10 cellular contexts compared by ENCODE assay signal in the genomic region with DNA sequence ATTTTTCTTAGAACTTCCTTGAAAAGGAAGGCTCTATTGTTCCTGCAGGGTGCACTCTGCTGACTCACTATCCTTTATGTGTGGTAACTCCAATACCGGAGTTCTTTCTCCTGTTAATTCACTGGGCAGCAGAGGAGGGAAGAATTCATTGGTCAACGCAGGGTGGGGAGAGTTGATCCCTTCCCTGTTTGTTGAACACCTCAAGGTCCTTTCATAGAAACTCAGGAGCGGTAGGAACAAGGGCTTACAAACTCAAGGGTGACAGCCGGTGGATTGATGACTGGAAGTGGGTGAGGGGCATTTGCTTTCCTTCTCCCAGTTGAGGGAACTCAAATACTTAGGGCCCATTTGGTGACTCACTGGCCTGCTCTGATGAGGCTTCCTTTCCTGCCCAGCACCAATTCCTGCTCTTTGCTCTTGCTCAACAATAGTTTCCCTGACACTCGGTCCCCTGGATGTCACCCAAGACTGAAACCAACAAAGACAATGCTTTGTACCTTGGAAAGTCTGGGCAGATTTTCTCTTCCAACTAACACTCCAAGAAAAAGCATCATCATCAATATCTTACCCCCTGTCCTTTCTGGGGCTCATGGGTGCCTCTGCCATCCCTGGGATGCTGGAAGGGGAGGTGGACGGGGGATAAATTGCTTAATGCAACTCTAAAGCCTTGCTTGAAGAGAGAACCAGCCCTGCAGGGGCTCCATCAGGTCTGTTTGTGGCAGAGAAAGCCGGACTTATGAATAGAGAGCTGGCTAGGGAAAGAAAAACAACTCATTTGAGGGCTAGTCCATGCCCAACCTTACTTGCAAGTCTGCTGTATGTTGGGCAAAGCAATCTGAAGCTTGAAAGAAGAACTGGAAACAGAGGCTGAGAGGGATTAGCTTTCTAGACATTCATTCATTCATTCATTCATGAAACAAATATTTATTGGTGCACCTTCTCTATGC. TPM values are rescaled to one million over a fixed set of nuclear protein-coding genes. Genes with fewer than 3 reads are reported as not detected.
DNase-seq lines count a peak whose midpoint lies in the region; ATAC-seq and TF ChIP-seq lines count a peak whose summit lies in the region.
"Had no signal": no experiment of that assay in that cellular context is flagged by ENCODE, and none has a peak within 500 bp of the region (broad histone marks: within the 10 kb centered on the region; RNA-seq: fewer than 3 reads in every experiment).

No MANE protein-coding gene starts in this region.

- ATAC-seq in lower lobe of right lung (peak; percentile 65 to 67), HG02870 (IDR thresholded peaks at IDR 0.05; ENCODE audit: unreplicated experiment) (no peak), HG02623 (IDR thresholded peaks at IDR 0.05; ENCODE audit: unreplicated experiment) (no peak)

- intact Hi-C loops in lower lobe of right lung (cut with DNase I): no loop called here

- peaks cover 18% of the 10 kb centered on the region for H3K4me1 ChIP-seq in HUES64 (ENCODE audit: insufficient read depth, low read length)
- H3K4me1 ChIP-seq in lower lobe of right lung: peaks cover 5% of the 10 kb centered on the region

- H3K9me3 ChIP-seq in HUES64 (ENCODE audit: insufficient read depth, low read depth, low read length): no peaks in the 10 kb centered on the region
- no peaks in the 10 kb centered on the region for H3K9me3 ChIP-seq in lower lobe of right lung

- H3K4me3 ChIP-seq in HUES64 (ENCODE audit: low read length): no peak overlapping the region
- no peak overlapping the region for H3K4me3 ChIP-seq in cardiac fibroblast (replicated peaks in 1 of 2; ENCODE audit: low read depth in 2 of 2, low read length in 2 of 2)
- H3K4me3 ChIP-seq in lower lobe of right lung: no peak overlapping the region

- H3K27ac ChIP-seq in HUES64 (ENCODE audit: low read depth, low read length) (peak overlapping the region; percentile 67), lower lobe of right lung (peak overlapping the region; percentile 78)

- WGBS in HUES64: 51% methylated on average over 7 of the region's 7 CpGs

- H3K36me3 ChIP-seq in HUES64 (ENCODE audit: insufficient read depth, low read length) (no peaks in the 10 kb centered on the region), lower lobe of right lung (no peaks in the 10 kb centered on the region)

- peak overlapping the region; percentile 42; the same call in 1 of the 2 replicates for H3K9ac ChIP-seq in HUES64 (ENCODE audit: low read depth, low read length)

- TF ChIP-seq CTCF in cardiac fibroblast (IDR thresholded peaks at IDR 0.05; ENCODE audit: low read depth, low read length): no peak
- TF ChIP-seq CTCF in lower lobe of right lung (IDR thresholded peaks at IDR 0.05): no peak

- 0 out of 2 replicates have a peak, but pooled peaks cover 5% of the 10 kb centered on the region for H3K27me3 ChIP-seq in HUES64 (ENCODE audit: insufficient read depth, low read length)
- H3K27me3 ChIP-seq in lower lobe of right lung (ENCODE audit: low read depth): no peaks in the 10 kb centered on the region

- DNase-seq in AG20443 (ENCODE audit: low spot score) (peak; percentile 83), cardiac fibroblast (ENCODE audit: low read depth in 2 of 2) (peak; percentile 63 to 88), lower lobe of right lung (no peak), GDM1 (lab: John Stamatoyannopoulos, UW) (no peak)
- DNase-seq in stimulated activated CD4-positive, alpha-beta T cell treated with anti-CD3 and anti-CD28 coated beads, Interleukin-2, amount 100 ng/mL, for 48 hours: no peak
- DNase-seq: DND-41; stimulated activated CD4-positive, alpha-beta T cell treated with anti-CD3 and anti-CD28 coated beads, Interleukin-1b, Interleukin-23, amount 100 ng/mL, for 48 hours had no signal

RNA-seq across cellular contexts. Expression of a gene that starts 9.3 kb away (rescaled TPM):
- polyA plus RNA-seq in HUES64 (2013, experiment 1 of 2): not detected
- polyA plus RNA-seq in HUES64 (2013, experiment 2 of 2): not detected
- 18.2 TPM for total RNA-seq in lower lobe of right lung

Comparison
In these comparisons a context has a peak if more than half of its experiments do, and no peak if none do; other contexts are left out.
1. DNase-seq: peak in AG20443 (single experiment) and cardiac fibroblast (2 of 2); none in lower lobe of right lung (single experiment), stimulated activated CD4-positive, alpha-beta T cell treated with anti-CD3 and anti-CD28 coated beads, Interleukin-2, amount 100 ng/mL, for 48 hours (0 of 2) and GDM1 (single experiment).
2. ATAC-seq: peak in lower lobe of right lung (2 of 2); none in HG02870 (single experiment) and HG02623 (single experiment).